In genomic region chr9:137314561-137315560, GRCh38 we compare ENCODE assay signal across 14 cellular contexts. TPM values are rescaled to one million over a fixed set of nuclear protein-coding genes. Genes with fewer than 3 reads are reported as not detected.
DNase-seq lines count a peak whose midpoint lies in the region; ATAC-seq, FAIRE-seq and TF ChIP-seq lines count a peak whose summit lies in the region.
"Had no signal": no experiment of that assay in that cellular context is flagged by ENCODE, and none has a peak within 500 bp of the region (broad histone marks: within the 10 kb centered on the region; RNA-seq: fewer than 3 reads in every experiment).

No MANE protein-coding gene starts in this region.

- ATAC-seq in RWPE2 (ENCODE audit: low read depth): no peak
- no peak for ATAC-seq in natural killer cell

- FAIRE-seq in GM12892 (lab: Jason Lieb, UNC): no peak
- FAIRE-seq: astrocyte had no signal

- no peaks in the 10 kb centered on the region for H3K9me3 Mint-ChIP-seq in natural killer cell

- H3K4me2 ChIP-seq in hepatocyte: no peak overlapping the region

- H3K4me1 Mint-ChIP-seq in natural killer cell: peaks cover 0 to 8% of the 10 kb centered on the region in 2 donors

- H3K27ac ChIP-seq in RWPE2 (ENCODE audit: poor library complexity, severe bottlenecking): no peak overlapping the region
- no peak overlapping the region for H3K27ac ChIP-seq in hepatocyte
- no peak overlapping the region for H3K27ac ChIP-seq in prostate gland

- no peak for TF ChIP-seq POLR2A in GM12892 (IDR thresholded peaks at IDR 0.05; ENCODE audit: low read depth, low read length)
- TF ChIP-seq POLR2A in prostate gland (IDR thresholded peaks at IDR 0.05): no peak

- H3K36me3 ChIP-seq in RWPE2 (ENCODE audit: low read depth) (no peaks in the 10 kb centered on the region), hepatocyte (replicated peaks; ENCODE audit: insufficient read depth, low read depth) (no peaks in the 10 kb centered on the region), prostate gland (no peaks in the 10 kb centered on the region)
- H3K36me3 ChIP-seq: HAP-1 had no signal

- H3K27me3 Mint-ChIP-seq in natural killer cell (ENCODE audit: low read depth in 2 of 2): no peaks in the 10 kb centered on the region

- H3K79me2 ChIP-seq in hepatocyte: no peaks in the 10 kb centered on the region

- H4K20me1 ChIP-seq in hepatocyte (ENCODE audit: insufficient read depth, poor library complexity, severe bottlenecking): no peaks in the 10 kb centered on the region

- DNase-seq in GM12892 (ENCODE audit: insufficient read length): peak; percentile 25
- peak; percentile 59 for DNase-seq in RWPE2 (ENCODE audit: low spot score)
- peak; percentile 13 for DNase-seq in hepatocyte (ENCODE audit: low spot score)
- peak; percentile 21 for DNase-seq in stimulated activated CD8-positive, alpha-beta memory T cell treated with anti-CD3 and anti-CD28 coated beads, Interleukin-4, amount 100 ng/mL, for 48 hours
- DNase-seq in amygdala (lab: John Stamatoyannopoulos, UW): no peak
- DNase-seq in DMS114 treated with DMSO at 0.1 percent for 48 hours (lab: John Stamatoyannopoulos, UW; ENCODE audit: unreplicated experiment): no peak
- DNase-seq in prostate gland (ENCODE audit: low spot score): no peak
- DNase-seq in natural killer cell: no peak
- DNase-seq: DND-41, MV-4-11, NCI-H82, occipital lobe had no signal

- TF ChIP-seq CTCF in RWPE2 (IDR thresholded peaks at IDR 0.05; ENCODE audit: poor library complexity, severe bottlenecking) (no peak), hepatocyte (IDR thresholded peaks at IDR 0.05; ENCODE audit: poor library complexity) (no peak), prostate gland (IDR thresholded peaks at IDR 0.05) (no peak), natural killer cell (IDR thresholded peaks at IDR 0.05) (no peak)

- no peaks in the 10 kb centered on the region for H3K36me3 Mint-ChIP-seq in natural killer cell

- H3K4me3 Mint-ChIP-seq in natural killer cell: no peak overlapping the region

- H3K4me1 ChIP-seq in RWPE2 (ENCODE audit: insufficient read depth, poor library complexity, severe bottlenecking) (peaks cover 18% of the 10 kb centered on the region), hepatocyte (ENCODE audit: insufficient read depth) (peaks cover 56% of the 10 kb centered on the region), prostate gland (replicated peaks) (peaks cover 18% of the 10 kb centered on the region)
- H3K4me1 ChIP-seq: HAP-1 had no signal

- WGBS in hepatocyte (ENCODE audit: low lambda C conversion rate, missing lambda C conversion rate): 72% methylated on average over 40 of the region's 42 CpGs
- WGBS in prostate gland: 73% methylated on average over 40 of the region's 42 CpGs

- no peak overlapping the region for H3K27ac Mint-ChIP-seq in natural killer cell

- H2AFZ ChIP-seq in hepatocyte: no peak overlapping the region

- H3K27me3 ChIP-seq in RWPE2 (ENCODE audit: insufficient read depth, poor library complexity, severe bottlenecking): peaks cover 4% of the 10 kb centered on the region
- H3K27me3 ChIP-seq in hepatocyte: no peaks in the 10 kb centered on the region
- H3K27me3 ChIP-seq in prostate gland (replicated peaks; ENCODE audit: insufficient read depth): peaks cover 2% of the 10 kb centered on the region

- no peak overlapping the region for H3K4me3 ChIP-seq in RWPE2 (ENCODE audit: severe bottlenecking)
- no peak overlapping the region for H3K4me3 ChIP-seq in hepatocyte
- H3K4me3 ChIP-seq in prostate gland: no peak overlapping the region
- H3K4me3 ChIP-seq: HAP-1 had no signal

- intact Hi-C loops in prostate gland (cut with DNase I): no loop called here
- intact Hi-C loops in natural killer cell (cut with micrococcal nuclease): no loop called here

- H3K9me3 ChIP-seq in RWPE2 (ENCODE audit: severe bottlenecking) (no peaks in the 10 kb centered on the region), hepatocyte (ENCODE audit: low read depth) (no peaks in the 10 kb centered on the region), prostate gland (no peaks in the 10 kb centered on the region)
- H3K9me3 ChIP-seq: HAP-1 had no signal

- H3K9me2 ChIP-seq in hepatocyte (replicated peaks; ENCODE audit: insufficient read depth): no peaks in the 10 kb centered on the region

RNA-seq across cellular contexts. Expression of gene NRARP, which starts 12.8 kb away (rescaled TPM):
- polyA plus RNA-seq in GM12892 (2012; ENCODE audit: missing spikeins): 0.95 TPM
- 5.3 and 8.2 TPM in 2 replicates for total RNA-seq in hepatocyte
- polyA plus RNA-seq in hepatocyte: 13.1 and 18.7 TPM in 2 replicates
- 10 to 100 TPM; 22.4 to 24.3 TPM for total RNA-seq in prostate gland
- total RNA-seq in natural killer cell: 1 to 10 TPM in 2 of 3 donors, under 1 TPM in 1; 0.88 to 2.3 (median 1.2) TPM

RNA-seq across cellular contexts. Expression of gene TOR4A, which starts 37.3 kb away (rescaled TPM):
- 2.1 TPM for polyA plus RNA-seq in GM12892 (2012; ENCODE audit: missing spikeins)
- total RNA-seq in hepatocyte (13.7 and 14.4 TPM in 2 replicates), prostate gland (1 to 10 TPM; 1.6 to 7.3 TPM), natural killer cell (10 to 100 TPM; 16.3 to 24.6 (median 19.2) TPM)
- polyA plus RNA-seq in hepatocyte: 8.0 and 10.1 TPM in 2 replicates

RNA-seq across cellular contexts. Expression of gene NELFB, which starts 59.7 kb away (rescaled TPM):
- 21.8 TPM for polyA plus RNA-seq in GM12892 (2012; ENCODE audit: missing spikeins)
- total RNA-seq in hepatocyte: 36.4 and 41.4 TPM in 2 replicates
- 61.1 and 63.5 TPM in 2 replicates for polyA plus RNA-seq in hepatocyte
- 10 to 100 TPM; 44.9 to 82.1 TPM for total RNA-seq in prostate gland
- total RNA-seq in natural killer cell: 10 to 100 TPM; 42.9 to 53.8 (median 52.6) TPM

Comparison
In these comparisons a context has a peak if more than half of its experiments do, and no peak if none do; other contexts are left out.
1. DNase-seq: peak in GM12892 (single experiment), RWPE2 (single experiment), hepatocyte (single experiment) and stimulated activated CD8-positive, alpha-beta memory T cell treated with anti-CD3 and anti-CD28 coated beads, Interleukin-4, amount 100 ng/mL, for 48 hours (single experiment); none in amygdala (0 of 56), DMS114 treated with DMSO at 0.1 percent for 48 hours (single experiment), prostate gland (single experiment) and natural killer cell (single experiment).